25 cellular contexts compared by ENCODE assay signal in the genomic region with DNA sequence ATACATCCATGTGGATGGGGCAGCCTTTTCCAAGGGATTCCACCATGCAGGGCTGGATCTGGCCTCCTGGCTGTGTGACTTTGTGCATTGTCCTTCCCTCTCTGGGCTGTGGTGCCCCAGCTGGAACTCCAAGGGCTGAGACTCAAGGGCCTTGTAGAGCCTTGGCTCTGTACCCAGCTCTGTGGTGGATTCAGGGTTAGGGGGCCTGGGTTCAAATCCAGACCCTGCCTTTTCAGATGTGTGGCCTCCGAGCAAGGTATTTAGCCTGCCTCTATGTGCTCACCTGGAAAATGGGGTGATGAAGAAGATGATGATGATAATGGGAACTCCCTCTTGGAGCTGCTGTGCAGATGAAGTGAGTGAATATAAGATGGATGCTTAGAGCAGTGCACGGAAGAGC.
DNase-seq lines count a peak whose midpoint lies in the region; ATAC-seq, FAIRE-seq and TF ChIP-seq lines count a peak whose summit lies in the region.
"Had no signal": no experiment of that assay in that cellular context is flagged by ENCODE, and none has a peak within 500 bp of the region (broad histone marks: within the 10 kb centered on the region; RNA-seq: fewer than 3 reads in every experiment).

No MANE protein-coding gene starts in this region.

- CTCF ChIA-PET in HEK293 (lab: Yijun Ruan, JAX): interaction anchor here (0.7 kb wide), 2 partner anchors 48 to 55 kb away, joined by 3 to 4 read pairs; no protein-coding TSS in a partner anchor
- CTCF ChIA-PET in activated naive CD4-positive, alpha-beta T cell treated with anti-CD3 and anti-CD28 coated beads for 36 hours (lab: Charles Lee): interaction anchor here (0.6 to 0.8 kb wide), 2 partner anchors 11 to 61 kb away, joined by 3 read pairs; no protein-coding TSS in a partner anchor

- H3K4me3 ChIP-seq in HEK293 (ENCODE audit: low read depth, low read length) (no peak overlapping the region), kidney (ENCODE audit: low read length in 2 of 2) (no peak overlapping the region)
- H3K4me3 ChIP-seq: BLaER1, gastrocnemius medialis, lower lobe of right lung, mucosa of descending colon, neural progenitor cell had no signal

- H3K9me3 ChIP-seq in HEK293 (ENCODE audit: control insufficient read depth, insufficient read depth, low read depth, low read length): no peaks in the 10 kb centered on the region
- H3K9me3 ChIP-seq in kidney (ENCODE audit: control insufficient read depth in 1 of 2, low read length in 2 of 2): no peaks in the 10 kb centered on the region
- H3K9me3 ChIP-seq: gastrocnemius medialis, mucosa of descending colon had no signal

- H3K27ac Mint-ChIP-seq in activated T-cell treated with anti-CD3 and anti-CD28 coated beads, Interleukin-2, amount 50 U/mL, for 24 hours: no peak overlapping the region
- H3K27ac Mint-ChIP-seq in type B pancreatic cell: peak overlapping the region; percentile 84
- H3K27ac Mint-ChIP-seq in activated naive CD4-positive, alpha-beta T cell treated with anti-CD3 and anti-CD28 coated beads for 36 hours: no peak overlapping the region
- no peak overlapping the region for H3K27ac Mint-ChIP-seq in activated T-cell treated with anti-CD3 and anti-CD28 coated beads, Interleukin-2, amount 50 U/mL, for 72 hours
- H3K27ac Mint-ChIP-seq: neural progenitor cell had no signal

- H3K27me3 Mint-ChIP-seq in activated T-cell treated with anti-CD3 and anti-CD28 coated beads, Interleukin-2, amount 50 U/mL, for 24 hours: no peaks in the 10 kb centered on the region
- H3K27me3 Mint-ChIP-seq in type B pancreatic cell: no peaks in the 10 kb centered on the region
- no peaks in the 10 kb centered on the region for H3K27me3 Mint-ChIP-seq in activated naive CD4-positive, alpha-beta T cell treated with anti-CD3 and anti-CD28 coated beads for 36 hours (ENCODE audit: low read depth)
- no peaks in the 10 kb centered on the region for H3K27me3 Mint-ChIP-seq in activated T-cell treated with anti-CD3 and anti-CD28 coated beads, Interleukin-2, amount 50 U/mL, for 72 hours (ENCODE audit: low read depth)

- H3K4me3 Mint-ChIP-seq in activated T-cell treated with anti-CD3 and anti-CD28 coated beads, Interleukin-2, amount 50 U/mL, for 24 hours: no peak overlapping the region
- no peak overlapping the region for H3K4me3 Mint-ChIP-seq in type B pancreatic cell
- H3K4me3 Mint-ChIP-seq in activated naive CD4-positive, alpha-beta T cell treated with anti-CD3 and anti-CD28 coated beads for 36 hours: no peak overlapping the region
- H3K4me3 Mint-ChIP-seq in activated T-cell treated with anti-CD3 and anti-CD28 coated beads, Interleukin-2, amount 50 U/mL, for 72 hours: no peak overlapping the region
- H3K4me3 Mint-ChIP-seq: neural progenitor cell had no signal

- no peak overlapping the region for H3K9ac ChIP-seq in kidney (ENCODE audit: low read length in 2 of 2)
- H3K9ac ChIP-seq: BLaER1, neural progenitor cell had no signal

- no peaks in the 10 kb centered on the region for H3K4me1 ChIP-seq in HEK293 (ENCODE audit: control insufficient read depth, insufficient read depth, low read length)
- no peaks in the 10 kb centered on the region for H3K4me1 ChIP-seq in kidney (ENCODE audit: control insufficient read depth in 1 of 2, insufficient read depth in 1 of 2, low read depth in 1 of 2, low read length in 2 of 2)
- H3K4me1 ChIP-seq: BLaER1, gastrocnemius medialis, lower lobe of right lung, neural progenitor cell had no signal

- FAIRE-seq in kidney (lab: Jason Lieb, UNC): no peak
- FAIRE-seq: bronchial epithelial cell, GM12891 had no signal

- H3K9me3 Mint-ChIP-seq in activated T-cell treated with anti-CD3 and anti-CD28 coated beads, Interleukin-2, amount 50 U/mL, for 24 hours: peaks cover 16% of the 10 kb centered on the region
- H3K9me3 Mint-ChIP-seq in type B pancreatic cell: peaks cover 13% of the 10 kb centered on the region
- H3K9me3 Mint-ChIP-seq in activated naive CD4-positive, alpha-beta T cell treated with anti-CD3 and anti-CD28 coated beads for 36 hours: peaks cover 12% of the 10 kb centered on the region
- H3K9me3 Mint-ChIP-seq in activated T-cell treated with anti-CD3 and anti-CD28 coated beads, Interleukin-2, amount 50 U/mL, for 72 hours: peaks cover 9 to 18% of the 10 kb centered on the region in 2 donors

- H3K4me1 Mint-ChIP-seq in activated T-cell treated with anti-CD3 and anti-CD28 coated beads, Interleukin-2, amount 50 U/mL, for 24 hours (ENCODE audit: low read depth): no peaks in the 10 kb centered on the region
- H3K4me1 Mint-ChIP-seq in type B pancreatic cell (ENCODE audit: unreplicated experiment): no peaks in the 10 kb centered on the region
- no peaks in the 10 kb centered on the region for H3K4me1 Mint-ChIP-seq in activated naive CD4-positive, alpha-beta T cell treated with anti-CD3 and anti-CD28 coated beads for 36 hours (ENCODE audit: low read depth)
- H3K4me1 Mint-ChIP-seq in activated T-cell treated with anti-CD3 and anti-CD28 coated beads, Interleukin-2, amount 50 U/mL, for 72 hours (ENCODE audit: low read depth): no peaks in the 10 kb centered on the region
- H3K4me1 Mint-ChIP-seq: neural progenitor cell had no signal

- POLR2A ChIA-PET in HEK293 (lab: Yijun Ruan, JAX): no interaction called here

- H3K36me3 ChIP-seq in HEK293 (ENCODE audit: control insufficient read depth in 2 of 2, insufficient read depth in 1 of 2, low read length in 2 of 2): no peaks in the 10 kb centered on the region
- no peaks in the 10 kb centered on the region for H3K36me3 ChIP-seq in kidney (ENCODE audit: control insufficient read depth in 1 of 2, insufficient read depth in 2 of 2, low read length in 2 of 2)
- H3K36me3 ChIP-seq: BLaER1, gastrocnemius medialis, lower lobe of right lung, neural progenitor cell had no signal

- peak; percentile 7 for DNase-seq in activated T-cell treated with anti-CD3 and anti-CD28 coated beads, Interleukin-2, amount 50 U/mL, for 24 hours
- DNase-seq in activated T-cell treated with anti-CD3 and anti-CD28 coated beads, Interleukin-2, amount 50 U/mL, for 1 hour: no peak
- peak; percentile 20 for DNase-seq in kidney
- no peak for DNase-seq in type B pancreatic cell (ENCODE audit: extremely low spot score, unreplicated experiment)
- no peak for DNase-seq in activated naive CD4-positive, alpha-beta T cell treated with anti-CD3 and anti-CD28 coated beads for 36 hours
- no peak for DNase-seq in COR-L47 (lab: John Stamatoyannopoulos, UW)
- DNase-seq in activated T-cell treated with anti-CD3 and anti-CD28 coated beads, Interleukin-2, amount 50 U/mL, for 72 hours: no peak
- DNase-seq: activated CD4-positive, alpha-beta T cell treated with anti-CD3 and anti-CD28 coated beads, Interleukin-2, amount 50 U/mL, for 48 hours; activated naive CD4-positive, alpha-beta T cell treated with Interleukin-2 at 50 U/mL for 16 hours; activated T-cell treated with anti-CD3 and anti-CD28 coated beads for 4 hours; gastrocnemius medialis; hippocampal formation; lower lobe of right lung; mucosa of descending colon; NCI-H1105 treated with DMSO at 0.1 percent for 48 hours; NCI-H2029 treated with DMSO at 0.1 percent for 48 hours; NCI-H345; NCI-H774; T-helper 9 cell; trophoblast cell had no signal

- intact Hi-C loops in kidney (cut with DNase I): no loop called here
- intact Hi-C loops in activated naive CD4-positive, alpha-beta T cell treated with anti-CD3 and anti-CD28 coated beads for 36 hours (cut with micrococcal nuclease): no loop called here

- no peak overlapping the region for H3K27ac ChIP-seq in HEK293 (ENCODE audit: extremely low read depth, low read depth, low read length)
- no peak overlapping the region for H3K27ac ChIP-seq in kidney (ENCODE audit: low read depth in 2 of 2, low read length in 2 of 2)
- H3K27ac ChIP-seq: BLaER1, gastrocnemius medialis, lower lobe of right lung, neural progenitor cell had no signal

- TF ChIP-seq CTCF in HEK293 (tag by site-specific recombination; IDR thresholded peaks at IDR 0.05): no peak
- TF ChIP-seq CTCF in kidney (IDR thresholded peaks at IDR 0.05; ENCODE audit: borderline replicate concordance, extremely low read depth, insufficient read depth): no peak
- no peak for TF ChIP-seq CTCF in type B pancreatic cell (conservative IDR thresholded peaks at IDR 0.05)

- no peak for ATAC-seq in activated T-cell treated with anti-CD3 and anti-CD28 coated beads, Interleukin-2, amount 50 U/mL, for 72 hours (replicated peaks in 1 of 2)
- ATAC-seq: gastrocnemius medialis, lower lobe of right lung, mucosa of descending colon had no signal

- H3K36me3 Mint-ChIP-seq in activated T-cell treated with anti-CD3 and anti-CD28 coated beads, Interleukin-2, amount 50 U/mL, for 24 hours (ENCODE audit: low read depth): no peaks in the 10 kb centered on the region
- H3K36me3 Mint-ChIP-seq in type B pancreatic cell: no peaks in the 10 kb centered on the region
- no peaks in the 10 kb centered on the region for H3K36me3 Mint-ChIP-seq in activated naive CD4-positive, alpha-beta T cell treated with anti-CD3 and anti-CD28 coated beads for 36 hours (ENCODE audit: low read depth)
- peaks cover 3 to 4% of the 10 kb centered on the region in 2 donors for H3K36me3 Mint-ChIP-seq in activated T-cell treated with anti-CD3 and anti-CD28 coated beads, Interleukin-2, amount 50 U/mL, for 72 hours (ENCODE audit: insufficient read depth in 2 of 2)
- H3K36me3 Mint-ChIP-seq: neural progenitor cell had no signal

TF ChIP-seq in HEK293, 187 proteins besides CTCF, POLR2A, EP300 and RAD21:
- TF ChIP-seq FEZF1 (tag by site-specific recombination; IDR thresholded peaks at IDR 0.05): no peak
- TF ChIP-seq ZNF513 (tag by site-specific recombination; IDR thresholded peaks at IDR 0.05): peak; percentile 49; the same call in 1 of the 2 replicates
TF ChIP-seq in HEK293: peak in this region for 1.

Comparison
In these comparisons a context has a peak if more than half of its experiments do, and no peak if none do; other contexts are left out.
1. DNase-seq: peak in activated T-cell treated with anti-CD3 and anti-CD28 coated beads, Interleukin-2, amount 50 U/mL, for 24 hours (single experiment) and kidney (single experiment); none in activated T-cell treated with anti-CD3 and anti-CD28 coated beads, Interleukin-2, amount 50 U/mL, for 1 hour (single experiment), type B pancreatic cell (single experiment), activated naive CD4-positive, alpha-beta T cell treated with anti-CD3 and anti-CD28 coated beads for 36 hours (single experiment), COR-L47 (single experiment) and activated T-cell treated with anti-CD3 and anti-CD28 coated beads, Interleukin-2, amount 50 U/mL, for 72 hours (0 of 2).